In the genomic region with DNA sequence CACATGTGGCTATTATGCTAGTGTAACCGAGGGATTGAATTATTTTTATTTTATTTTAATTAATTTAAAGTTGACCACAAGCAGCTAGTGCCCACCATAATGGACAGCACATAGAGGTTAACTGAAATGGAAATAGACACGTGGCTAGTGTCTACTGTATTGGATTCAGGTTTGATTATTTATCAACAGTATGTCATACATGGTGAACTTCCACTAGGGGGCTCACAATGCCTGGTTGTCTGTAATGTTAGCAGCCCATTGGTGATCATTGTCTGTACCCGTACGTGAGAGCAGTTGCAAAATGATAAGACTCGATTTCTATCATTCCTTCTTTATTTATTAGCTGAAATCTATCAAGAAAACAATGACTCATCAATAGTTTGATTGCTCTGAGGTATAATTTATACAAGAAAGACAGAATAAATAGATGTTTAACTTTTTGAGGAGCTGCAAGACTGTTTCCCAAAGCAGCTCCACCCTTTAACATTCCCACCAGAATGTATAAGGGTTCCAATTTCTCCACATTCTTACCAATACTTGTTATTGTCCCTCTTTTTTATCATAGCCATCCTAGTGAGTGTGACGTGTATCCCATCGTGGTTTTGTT, we compare ENCODE assay signal across 8 cellular contexts.
DNase-seq lines count a peak whose midpoint lies in the region; ATAC-seq, FAIRE-seq and TF ChIP-seq lines count a peak whose summit lies in the region.

No MANE protein-coding gene starts in this region.

- peak; percentile 86 for FAIRE-seq in endothelial cell of umbilical vein (lab: Jason Lieb, UNC)

- H3K27ac ChIP-seq in CD8-positive, alpha-beta memory T cell (ENCODE audit: low read depth, low read length): no peak overlapping the region
- H3K27ac ChIP-seq in endothelial cell of umbilical vein (ENCODE audit: insufficient read depth, low read depth, low read length) (no peak overlapping the region), testis (no peak overlapping the region)

- H3K9me3 ChIP-seq in CD8-positive, alpha-beta memory T cell (ENCODE audit: low read length): no peaks in the 10 kb centered on the region
- H3K9me3 ChIP-seq in endothelial cell of umbilical vein (replicated peaks; ENCODE audit: control insufficient read depth, insufficient read depth, low read length): no peaks in the 10 kb centered on the region
- H3K9me3 ChIP-seq in testis: no peaks in the 10 kb centered on the region

- no peak for TF ChIP-seq POLR2A in endothelial cell of umbilical vein (IDR thresholded peaks at IDR 0.05; ENCODE audit: low read depth, low read length)
- TF ChIP-seq POLR2A in testis (IDR thresholded peaks at IDR 0.05): no peak

- no peak overlapping the region for H2AFZ ChIP-seq in endothelial cell of umbilical vein (ENCODE audit: low read depth, low read length)

- H3K9me1 ChIP-seq in endothelial cell of umbilical vein (replicated peaks; ENCODE audit: control insufficient read depth, extremely low read depth, insufficient read depth, low read length): no peaks in the 10 kb centered on the region

- H3K27me3 Mint-ChIP-seq in CD8-positive, alpha-beta memory T cell: peaks cover 1 to 9% of the 10 kb centered on the region in 2 donors
- peaks cover 4% of the 10 kb centered on the region for H3K27me3 Mint-ChIP-seq in activated B cell treated with CpG ODN at 0.5 μM for 24 hours

- no peaks in the 10 kb centered on the region for H3K36me3 ChIP-seq in CD8-positive, alpha-beta memory T cell (ENCODE audit: insufficient read depth, low read length)
- H3K36me3 ChIP-seq in endothelial cell of umbilical vein (ENCODE audit: control insufficient read depth in 2 of 2, extremely low read depth in 1 of 2, insufficient read depth in 2 of 2, low read length in 2 of 2) (no peaks in the 10 kb centered on the region), testis (ENCODE audit: low read depth, missing control alignments) (no peaks in the 10 kb centered on the region)

- H3K36me3 Mint-ChIP-seq in CD8-positive, alpha-beta memory T cell: no peaks in the 10 kb centered on the region
- H3K36me3 Mint-ChIP-seq in activated B cell treated with CpG ODN at 0.5 μM for 24 hours (ENCODE audit: low read depth): no peaks in the 10 kb centered on the region

- intact Hi-C loops in activated B cell treated with CpG ODN at 0.5 μM for 24 hours (cut with micrococcal nuclease): loop anchor here (1.0 to 10.0 kb wide), 8 partner anchors 25 to 866 kb away; partner anchors contain the start of gene DLX2
- intact Hi-C loops in endothelial cell of umbilical vein (cut with micrococcal nuclease): loop anchor here (1.0 to 2.0 kb wide), 4 partner anchors 88 to 528 kb away; partner anchors contain the start of genes DLX2 and DYNC1I2
- intact Hi-C loops in testis (cut with DNase I; ENCODE audit: low total_unique reads): no loop called here

- no peak overlapping the region for H3K9ac ChIP-seq in endothelial cell of umbilical vein (replicated peaks; ENCODE audit: extremely low read depth, insufficient read depth, low read length)

- ATAC-seq in GM19023 (IDR thresholded peaks at IDR 0.05; ENCODE audit: unreplicated experiment) (peak; percentile 80), HG03175 (IDR thresholded peaks at IDR 0.05; ENCODE audit: unreplicated experiment) (peak; percentile 92), activated B cell treated with CpG ODN at 0.5 μM for 24 hours (ENCODE audit: low read depth) (peak; percentile 96)

- H3K79me2 ChIP-seq in endothelial cell of umbilical vein (ENCODE audit: control insufficient read depth, insufficient read depth, low read length): no peaks in the 10 kb centered on the region

- H3K4me1 ChIP-seq in CD8-positive, alpha-beta memory T cell (ENCODE audit: insufficient read depth, low read length): no peaks in the 10 kb centered on the region
- no peaks in the 10 kb centered on the region for H3K4me1 ChIP-seq in endothelial cell of umbilical vein (ENCODE audit: control insufficient read depth, extremely low read depth, insufficient read depth, low read length)
- no peaks in the 10 kb centered on the region for H3K4me1 ChIP-seq in testis

- dilution Hi-C loops in endothelial cell of umbilical vein (cut with MboI; ENCODE audit: extremely low pct_ligation_motif_present, low sequenced_read_pairs): no loop called here

- peak; percentile 7 to 59 (median 32) for DNase-seq in CD8-positive, alpha-beta memory T cell
- DNase-seq in NCI-H345 (lab: John Stamatoyannopoulos, UW) (peak; percentile 73), activated B cell treated with CpG ODN at 0.5 μM for 24 hours (no peak), endothelial cell of umbilical vein (ENCODE audit: low read depth, low spot score) (peak; percentile 58), middle frontal gyrus (ENCODE audit: extremely low spot score, low spot score) (peak; percentile 40), testis (peak; percentile 61)

- POLR2A ChIA-PET in CD8-positive, alpha-beta memory T cell (lab: Charles Lee): no interaction called here
- POLR2A ChIA-PET in activated B cell treated with CpG ODN at 0.5 μM for 24 hours (lab: Charles Lee) (no interaction called here), endothelial cell of umbilical vein (lab: Charles Lee) (no interaction called here)

- no peak for TF ChIP-seq CTCF in activated B cell treated with CpG ODN at 0.5 μM for 24 hours (IDR thresholded peaks at IDR 0.05)
- peak; percentile 67 to 70 for TF ChIP-seq CTCF in endothelial cell of umbilical vein (IDR thresholded peaks at IDR 0.05; ENCODE audit: extremely low read depth in 1 of 2, insufficient read depth in 1 of 2, low read depth in 1 of 2, low read length in 2 of 2)
- TF ChIP-seq CTCF in testis (IDR thresholded peaks at IDR 0.05): peak; percentile 61 to 79 (median 73)

- H3K4me3 ChIP-seq in CD8-positive, alpha-beta memory T cell (ENCODE audit: low read length): no peak overlapping the region
- no peak overlapping the region for H3K4me3 ChIP-seq in endothelial cell of umbilical vein (replicated peaks in 1 of 3; ENCODE audit: insufficient read depth in 1 of 3, low read depth in 1 of 3, low read length in 3 of 3)
- H3K4me3 ChIP-seq in testis: no peak overlapping the region

- peaks cover 2 to 11% (median 6%) of the 10 kb centered on the region in 3 donors for H3K4me1 Mint-ChIP-seq in CD8-positive, alpha-beta memory T cell
- peaks cover 3% of the 10 kb centered on the region for H3K4me1 Mint-ChIP-seq in activated B cell treated with CpG ODN at 0.5 μM for 24 hours

- no TSS peak for BruUV-seq in endothelial cell of umbilical vein (replicated peaks; lab: Mats Ljungman, UMichigan)

- no peaks in the 10 kb centered on the region for H3K27me3 ChIP-seq in CD8-positive, alpha-beta memory T cell (ENCODE audit: insufficient read depth, low read length, poor library complexity, severe bottlenecking)
- peaks cover 9 to 12% of the 10 kb centered on the region in 2 experiments for H3K27me3 ChIP-seq in endothelial cell of umbilical vein (ENCODE audit: control insufficient read depth in 2 of 2, insufficient read depth in 2 of 2, low read length in 2 of 2)
- H3K27me3 ChIP-seq in testis: no peaks in the 10 kb centered on the region

- H3K9me3 Mint-ChIP-seq in CD8-positive, alpha-beta memory T cell: peaks cover 0 to 1% (median 0%) of the 10 kb centered on the region in 5 donors
- no peaks in the 10 kb centered on the region for H3K9me3 Mint-ChIP-seq in activated B cell treated with CpG ODN at 0.5 μM for 24 hours

- CTCF ChIA-PET in CD8-positive, alpha-beta memory T cell (lab: Charles Lee): interaction anchor here (0.7 to 1.4 kb wide), 9 partner anchors 10 to 863 kb away, joined by 3 to 5 read pairs (median 4); no protein-coding TSS in a partner anchor
- CTCF ChIA-PET in activated B cell treated with CpG ODN at 0.5 μM for 24 hours (lab: Charles Lee): interaction anchor here (0.7 to 3.6 kb wide), 13 partner anchors 9 to 867 kb away, joined by 3 to 17 read pairs (median 4); partner anchors contain the start of gene DYNC1I2
- CTCF ChIA-PET in endothelial cell of umbilical vein (lab: Charles Lee): interaction anchor here (0.6 to 2.7 kb wide), 26 partner anchors 8 to 1112 kb away, joined by 3 to 40 read pairs (median 4); partner anchors contain the start of gene DYNC1I2

- WGBS in testis, 2 donors: 17 to 23% methylated on average over 7 of the region's 7 CpGs

- H4K20me1 ChIP-seq in endothelial cell of umbilical vein (replicated peaks; ENCODE audit: control insufficient read depth, extremely low read depth, insufficient read depth, low read length): no peaks in the 10 kb centered on the region

- H3K4me2 ChIP-seq in endothelial cell of umbilical vein (ENCODE audit: insufficient read depth, low read length): no peak overlapping the region

- H3K27ac Mint-ChIP-seq in CD8-positive, alpha-beta memory T cell: no peak overlapping the region
- H3K27ac Mint-ChIP-seq in activated B cell treated with CpG ODN at 0.5 μM for 24 hours: no peak overlapping the region

- H3K4me3 Mint-ChIP-seq in CD8-positive, alpha-beta memory T cell: no peak overlapping the region
- H3K4me3 Mint-ChIP-seq in activated B cell treated with CpG ODN at 0.5 μM for 24 hours: no peak overlapping the region

TF ChIP-seq in endothelial cell of umbilical vein, 7 proteins besides CTCF, POLR2A, EP300 and RAD21:
- TF ChIP-seq JUN (IDR thresholded peaks at IDR 0.05; ENCODE audit: borderline replicate concordance, insufficient read depth, insufficient read length, low read depth) (no peak), EZH2 (IDR thresholded peaks at IDR 0.05; ENCODE audit: borderline replicate concordance, low read depth, low read length, severe bottlenecking) (no peak), POLR2AphosphoS5 (IDR thresholded peaks at IDR 0.05; ENCODE audit: insufficient read depth, low read depth, low read length) (no peak), FOS (IDR thresholded peaks at IDR 0.05; ENCODE audit: borderline replicate concordance, insufficient read depth, low read length) (no peak), MYC (IDR thresholded peaks at IDR 0.05; ENCODE audit: low read depth, low read length) (no peak), GATA2 (IDR thresholded peaks at IDR 0.05; ENCODE audit: insufficient read depth, insufficient read length, low read depth, low read length) (no peak)
- TF ChIP-seq, protein P1, sequence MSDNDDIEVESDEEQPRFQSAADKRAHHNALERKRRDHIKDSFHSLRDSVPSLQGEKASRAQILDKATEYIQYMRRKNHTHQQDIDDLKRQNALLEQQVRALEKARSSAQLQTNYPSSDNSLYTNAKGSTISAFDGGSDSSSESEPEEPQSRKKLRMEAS (IDR thresholded peaks at IDR 0.05; ENCODE audit: insufficient read depth, insufficient read length): no peak
